29 cellular contexts compared by ENCODE assay signal in the genomic region with DNA sequence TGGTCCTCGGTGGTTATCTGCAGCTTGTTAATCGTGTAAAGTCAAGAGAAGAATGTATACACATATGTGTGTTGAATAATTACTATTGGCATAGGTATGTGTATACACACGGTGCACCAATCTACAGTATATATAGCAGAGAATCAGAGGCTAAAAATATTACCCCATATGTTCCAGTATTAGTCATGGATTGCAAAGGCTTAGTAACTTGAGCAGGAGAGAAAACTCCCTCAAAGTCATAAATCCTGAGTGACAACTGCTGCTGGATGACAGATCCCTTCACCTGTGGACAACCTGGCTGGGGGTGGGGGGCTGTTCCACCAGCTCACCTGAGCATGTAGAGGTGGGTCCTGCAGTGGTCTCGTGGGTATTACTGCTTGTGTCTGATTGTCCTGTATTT.
A peak's percentile ranks its signal among the peaks of the same experiment; 100 is the strongest.
DNase-seq lines count a peak whose midpoint lies in the region; ATAC-seq and TF ChIP-seq lines count a peak whose summit lies in the region.
"Had no signal": no experiment of that assay in that cellular context is flagged by ENCODE, and none has a peak within 500 bp of the region (broad histone marks: within the 10 kb centered on the region; RNA-seq: fewer than 3 reads in every experiment).

No MANE protein-coding gene starts in this region.

- no peaks in the 10 kb centered on the region for H3K36me3 ChIP-seq in RWPE2 (ENCODE audit: low read depth)
- H3K36me3 ChIP-seq: breast epithelium, colonic mucosa, esophagus muscularis mucosa, prostate gland, sigmoid colon had no signal

- ATAC-seq in RWPE2 (ENCODE audit: low read depth), result peak; percentile 98
- ATAC-seq in activated naive CD8-positive, alpha-beta T cell treated with anti-CD3 and anti-CD28 coated beads, Interleukin-2, amount 50 U/mL, for 24 hours, result no peak
- ATAC-seq: activated CD4-positive, CD25-positive, alpha-beta regulatory T cell treated with anti-CD3 and anti-CD28 coated beads, Interleukin-2, amount 50 U/mL, for 24 hours; foreskin keratinocyte; left lobe of liver; Panc1 had no signal

- H3K27ac Mint-ChIP-seq in activated naive CD8-positive, alpha-beta T cell treated with anti-CD3 and anti-CD28 coated beads, Interleukin-2, amount 50 U/mL, for 24 hours, result no peak overlapping the region
- H3K27ac Mint-ChIP-seq: activated CD4-positive, alpha-beta memory T cell treated with anti-CD3 and anti-CD28 coated beads for 36 hours; activated naive CD4-positive, alpha-beta T cell treated with anti-CD3 and anti-CD28 coated beads, Interleukin-2, amount 10 ng/mL, durations not matched to agents 7 days and 5 days had no signal

- no peak overlapping the region for H3K27ac ChIP-seq in RWPE2 (ENCODE audit: poor library complexity, severe bottlenecking)
- H3K27ac ChIP-seq in temporal lobe (ENCODE audit: low read depth, low read length), result peak overlapping the region; percentile 96
- H3K27ac ChIP-seq: breast epithelium, C4-2B, colonic mucosa, esophagus muscularis mucosa, foreskin keratinocyte, GM23248, prostate gland, sigmoid colon had no signal

- H3K4me3 Mint-ChIP-seq in activated naive CD8-positive, alpha-beta T cell treated with anti-CD3 and anti-CD28 coated beads, Interleukin-2, amount 50 U/mL, for 24 hours, result no peak overlapping the region
- H3K4me3 Mint-ChIP-seq: activated CD4-positive, alpha-beta memory T cell treated with anti-CD3 and anti-CD28 coated beads for 36 hours; activated naive CD4-positive, alpha-beta T cell treated with anti-CD3 and anti-CD28 coated beads, Interleukin-2, amount 10 ng/mL, durations not matched to agents 7 days and 5 days had no signal

- DNase-seq in NCI-H748 (lab: John Stamatoyannopoulos, UW; ENCODE audit: unreplicated experiment), result peak; percentile 46
- DNase-seq in NCI-H748 treated with DMSO at 0.1 percent for 48 hours (lab: John Stamatoyannopoulos, UW), result no peak
- DNase-seq in RWPE2 (ENCODE audit: low spot score), result no peak
- peak; percentile 4 for DNase-seq in epithelial cell of esophagus (ENCODE audit: low read depth)
- no peak for DNase-seq in activated naive CD8-positive, alpha-beta T cell treated with anti-CD3 and anti-CD28 coated beads, Interleukin-2, amount 50 U/mL, for 24 hours
- DNase-seq in T-helper 9 cell, result no peak
- no peak for DNase-seq in UCSD-AML1 (lab: John Stamatoyannopoulos, UW; ENCODE audit: unreplicated experiment)
- DNase-seq: activated CD4-positive, alpha-beta memory T cell treated with anti-CD3 and anti-CD28 coated beads for 36 hours; activated CD8-positive, alpha-beta memory T cell treated with anti-CD3 and anti-CD28 coated beads, Interleukin-2, amount 50 U/mL, for 4 hours; activated naive CD4-positive, alpha-beta T cell treated with anti-CD3 and anti-CD28 coated beads, Interleukin-2, amount 10 ng/mL, durations not matched to agents 7 days and 5 days; colonic mucosa; GM23248; mesenchymal stem cell; NCI-H1105 treated with DMSO at 0.1 percent for 48 hours; NCI-H226; SIG-M5; sigmoid colon; stimulated activated CD4-positive, alpha-beta T cell treated with anti-CD3 and anti-CD28 coated beads, Interleukin-15, amount 100 ng/mL, for 24 hours; stimulated activated naive CD4-positive, alpha-beta T cell; SW 1271 had no signal

- no peak overlapping the region for H3K4me3 ChIP-seq in RWPE2 (ENCODE audit: severe bottlenecking)
- H3K4me3 ChIP-seq in epithelial cell of esophagus (ENCODE audit: low read length), result no peak overlapping the region
- H3K4me3 ChIP-seq: breast epithelium, colonic mucosa, esophagus muscularis mucosa, GM23248, prostate gland, sigmoid colon had no signal

- no peaks in the 10 kb centered on the region for H3K4me1 Mint-ChIP-seq in activated naive CD8-positive, alpha-beta T cell treated with anti-CD3 and anti-CD28 coated beads, Interleukin-2, amount 50 U/mL, for 24 hours
- H3K4me1 Mint-ChIP-seq: activated naive CD4-positive, alpha-beta T cell treated with anti-CD3 and anti-CD28 coated beads, Interleukin-2, amount 10 ng/mL, durations not matched to agents 7 days and 5 days had no signal

- TF ChIP-seq CTCF in RWPE2 (IDR thresholded peaks at IDR 0.05; ENCODE audit: poor library complexity, severe bottlenecking) (no peak), epithelial cell of esophagus (IDR thresholded peaks at IDR 0.05; ENCODE audit: insufficient read depth, low read depth, low read length, missing control alignments) (no peak)

- no peaks in the 10 kb centered on the region for H3K4me1 ChIP-seq in RWPE2 (ENCODE audit: insufficient read depth, poor library complexity, severe bottlenecking)
- H3K4me1 ChIP-seq: breast epithelium, colonic mucosa, foreskin keratinocyte had no signal

- H3K36me3 Mint-ChIP-seq in activated naive CD8-positive, alpha-beta T cell treated with anti-CD3 and anti-CD28 coated beads, Interleukin-2, amount 50 U/mL, for 24 hours (ENCODE audit: low read depth), result no peaks in the 10 kb centered on the region
- H3K36me3 Mint-ChIP-seq: activated CD4-positive, alpha-beta memory T cell treated with anti-CD3 and anti-CD28 coated beads for 36 hours; activated naive CD4-positive, alpha-beta T cell treated with anti-CD3 and anti-CD28 coated beads, Interleukin-2, amount 10 ng/mL, durations not matched to agents 7 days and 5 days had no signal

- H3K9me3 Mint-ChIP-seq in activated naive CD8-positive, alpha-beta T cell treated with anti-CD3 and anti-CD28 coated beads, Interleukin-2, amount 50 U/mL, for 24 hours, result no peaks in the 10 kb centered on the region
- H3K9me3 Mint-ChIP-seq: activated CD4-positive, alpha-beta memory T cell treated with anti-CD3 and anti-CD28 coated beads for 36 hours; activated naive CD4-positive, alpha-beta T cell treated with anti-CD3 and anti-CD28 coated beads, Interleukin-2, amount 10 ng/mL, durations not matched to agents 7 days and 5 days had no signal

- H3K9me3 ChIP-seq in RWPE2 (ENCODE audit: severe bottlenecking), result no peaks in the 10 kb centered on the region
- H3K9me3 ChIP-seq: breast epithelium, colonic mucosa, esophagus muscularis mucosa, prostate gland, sigmoid colon had no signal

- H3K27me3 ChIP-seq in RWPE2 (ENCODE audit: insufficient read depth, poor library complexity, severe bottlenecking), result peaks cover 2% of the 10 kb centered on the region
- H3K27me3 ChIP-seq: colonic mucosa, foreskin keratinocyte, sigmoid colon had no signal

- no peaks in the 10 kb centered on the region for H3K27me3 Mint-ChIP-seq in activated naive CD8-positive, alpha-beta T cell treated with anti-CD3 and anti-CD28 coated beads, Interleukin-2, amount 50 U/mL, for 24 hours
- H3K27me3 Mint-ChIP-seq: activated naive CD4-positive, alpha-beta T cell treated with anti-CD3 and anti-CD28 coated beads, Interleukin-2, amount 10 ng/mL, durations not matched to agents 7 days and 5 days had no signal

Comparison
In these comparisons a context has a peak if more than half of its experiments do, and no peak if none do; other contexts are left out.
1. DNase-seq: peak in NCI-H748 (single experiment) and epithelial cell of esophagus (single experiment); none in NCI-H748 treated with DMSO at 0.1 percent for 48 hours (single experiment), RWPE2 (single experiment), activated naive CD8-positive, alpha-beta T cell treated with anti-CD3 and anti-CD28 coated beads, Interleukin-2, amount 50 U/mL, for 24 hours (single experiment), T-helper 9 cell (single experiment) and UCSD-AML1 (single experiment).